Comparison of ENCODE assay signal across 13 cellular contexts in the genomic region with DNA sequence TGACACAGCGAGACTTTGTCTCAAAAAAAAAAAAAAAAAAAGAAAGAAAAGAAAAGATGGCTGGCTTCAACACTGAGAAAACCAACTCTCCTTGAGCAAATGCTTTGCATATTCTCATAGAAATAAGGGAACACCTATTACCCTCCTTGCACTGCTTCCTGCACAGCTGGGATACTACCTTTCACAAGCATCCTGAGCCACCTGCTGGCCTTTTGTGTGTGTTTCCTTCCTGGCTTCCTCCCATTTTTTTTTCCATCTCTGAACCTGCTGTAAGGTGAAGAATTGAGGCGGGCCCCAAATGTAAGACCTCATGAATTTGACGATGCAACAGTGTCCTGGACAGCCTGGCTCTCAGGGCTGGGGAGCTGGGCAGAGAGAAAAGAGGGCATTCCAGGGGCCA. TPM values are rescaled to one million over a fixed set of nuclear protein-coding genes. Genes with fewer than 3 reads are reported as not detected.
A peak's percentile ranks its signal among the peaks of the same experiment; 100 is the strongest.
DNase-seq lines count a peak whose midpoint lies in the region; ATAC-seq and TF ChIP-seq lines count a peak whose summit lies in the region.
"Had no signal": no experiment of that assay in that cellular context is flagged by ENCODE, and none has a peak within 500 bp of the region (broad histone marks: within the 10 kb centered on the region; RNA-seq: fewer than 3 reads in every experiment).

No MANE protein-coding gene starts in this region.

- WGBS in right cardiac atrium, result 87% methylated on average over 3 of the region's 3 CpGs

- TF ChIP-seq CTCF in left ventricle myocardium inferior (IDR thresholded peaks at IDR 0.05; ENCODE audit: borderline replicate concordance) (peak; percentile 22), glutamatergic neuron (IDR thresholded peaks at IDR 0.05; ENCODE audit: partially characterized antibody, unreplicated experiment) (no peak)
- TF ChIP-seq CTCF in CD8-positive, alpha-beta T cell (IDR thresholded peaks at IDR 0.05), result no peak

- H3K9me3 Mint-ChIP-seq in glutamatergic neuron (ENCODE audit: unreplicated experiment), result no peaks in the 10 kb centered on the region
- no peaks in the 10 kb centered on the region for H3K9me3 Mint-ChIP-seq in CD8-positive, alpha-beta T cell
- peaks cover 0 to 4% (median 0%) of the 10 kb centered on the region in 3 donors for H3K9me3 Mint-ChIP-seq in T-cell

- H3K27ac Mint-ChIP-seq in glutamatergic neuron (ENCODE audit: unreplicated experiment) (no peak overlapping the region), T-cell (no peak overlapping the region)
- no peak overlapping the region for H3K27ac Mint-ChIP-seq in CD8-positive, alpha-beta T cell
- H3K27ac Mint-ChIP-seq: activated naive CD4-positive, alpha-beta T cell treated with anti-CD3 and anti-CD28 coated beads, Interleukin-2, amount 50 U/mL, for 72 hours; CD4-positive, CD25-positive, alpha-beta regulatory T cell had no signal

- CTCF ChIA-PET in CD8-positive, alpha-beta T cell (lab: Charles Lee), result no interaction called here
- CTCF ChIA-PET in T-cell (lab: Charles Lee), result no interaction called here

- ATAC-seq in right cardiac atrium, result no peak
- ATAC-seq in CD8-positive, alpha-beta T cell, result no peak
- no peak for ATAC-seq in T-cell (replicated peaks in 1 of 4)

- H3K4me1 ChIP-seq in left ventricle myocardium inferior (no peaks in the 10 kb centered on the region), right cardiac atrium (ENCODE audit: control insufficient read depth, insufficient read depth, low read length) (no peaks in the 10 kb centered on the region)
- no peaks in the 10 kb centered on the region for H3K4me1 ChIP-seq in CD8-positive, alpha-beta T cell (ENCODE audit: insufficient read depth, low read length)
- H3K4me1 ChIP-seq: SJSA1 had no signal

- POLR2A ChIA-PET in CD8-positive, alpha-beta T cell (lab: Charles Lee), result no interaction called here
- POLR2A ChIA-PET in T-cell (lab: Charles Lee), result no interaction called here

- H3K4me3 ChIP-seq in left ventricle myocardium inferior (no peak overlapping the region), right cardiac atrium (ENCODE audit: low read length) (no peak overlapping the region)
- no peak overlapping the region for H3K4me3 ChIP-seq in CD8-positive, alpha-beta T cell (ENCODE audit: low read depth, low read length)
- H3K4me3 ChIP-seq: SJSA1 had no signal

- peaks cover 8% of the 10 kb centered on the region for H3K36me3 Mint-ChIP-seq in glutamatergic neuron (ENCODE audit: unreplicated experiment)
- peaks cover 5% of the 10 kb centered on the region for H3K36me3 Mint-ChIP-seq in CD8-positive, alpha-beta T cell
- peaks cover 4% of the 10 kb centered on the region for H3K36me3 Mint-ChIP-seq in T-cell
- H3K36me3 Mint-ChIP-seq: activated naive CD4-positive, alpha-beta T cell treated with anti-CD3 and anti-CD28 coated beads, Interleukin-2, amount 50 U/mL, for 72 hours; CD4-positive, CD25-positive, alpha-beta regulatory T cell had no signal

- DNase-seq in left ventricle myocardium inferior (no peak), right cardiac atrium (no peak), OCI-M1 (lab: John Stamatoyannopoulos, UW) (peak; percentile 3), glutamatergic neuron (no peak), T-cell (no peak), cortex of kidney (lab: John Stamatoyannopoulos, UW) (no peak)
- no peak for DNase-seq in CD8-positive, alpha-beta T cell
- no peak for DNase-seq in stimulated activated CD8-positive, alpha-beta memory T cell treated with anti-CD3 and anti-CD28 coated beads, Interleukin-4, amount 100 ng/mL, for 48 hours
- DNase-seq: activated CD4-positive, alpha-beta T cell treated with anti-CD3 and anti-CD28 coated beads, Interleukin-2, amount 50 U/mL, for 4 hours had no signal

- peaks cover 7% of the 10 kb centered on the region for H3K27me3 Mint-ChIP-seq in glutamatergic neuron (ENCODE audit: unreplicated experiment)
- H3K27me3 Mint-ChIP-seq in CD8-positive, alpha-beta T cell (ENCODE audit: low read depth), result peaks cover 1% of the 10 kb centered on the region
- H3K27me3 Mint-ChIP-seq in T-cell, result peaks cover 3 to 5% of the 10 kb centered on the region in 2 donors

- H3K27me3 ChIP-seq in left ventricle myocardium inferior (ENCODE audit: low read depth), result peaks cover 4% of the 10 kb centered on the region
- H3K27me3 ChIP-seq in right cardiac atrium (ENCODE audit: control insufficient read depth, insufficient read depth), result no peaks in the 10 kb centered on the region
- no peaks in the 10 kb centered on the region for H3K27me3 ChIP-seq in CD8-positive, alpha-beta T cell (ENCODE audit: insufficient read depth, low read length)
- H3K27me3 ChIP-seq: neutrophil had no signal

- peaks cover 7% of the 10 kb centered on the region for H3K4me1 Mint-ChIP-seq in glutamatergic neuron (ENCODE audit: low read depth, unreplicated experiment)
- H3K4me1 Mint-ChIP-seq in CD8-positive, alpha-beta T cell (ENCODE audit: low read depth), result no peaks in the 10 kb centered on the region
- H3K4me1 Mint-ChIP-seq in T-cell, result no peaks in the 10 kb centered on the region
- H3K4me1 Mint-ChIP-seq: CD4-positive, CD25-positive, alpha-beta regulatory T cell had no signal

- no peaks in the 10 kb centered on the region for H3K36me3 ChIP-seq in left ventricle myocardium inferior
- no peaks in the 10 kb centered on the region for H3K36me3 ChIP-seq in CD8-positive, alpha-beta T cell (ENCODE audit: insufficient read depth, low read length)
- H3K36me3 ChIP-seq: neutrophil, SJSA1 had no signal

- H3K4me3 Mint-ChIP-seq in glutamatergic neuron (ENCODE audit: unreplicated experiment) (peak overlapping the region; percentile 30), T-cell (no peak overlapping the region)
- H3K4me3 Mint-ChIP-seq in CD8-positive, alpha-beta T cell, result no peak overlapping the region
- H3K4me3 Mint-ChIP-seq: CD4-positive, CD25-positive, alpha-beta regulatory T cell had no signal

- H3K9me3 ChIP-seq in left ventricle myocardium inferior (replicated peaks), result no peaks in the 10 kb centered on the region
- H3K9me3 ChIP-seq in right cardiac atrium (ENCODE audit: control insufficient read depth, low read length), result no peaks in the 10 kb centered on the region
- no peaks in the 10 kb centered on the region for H3K9me3 ChIP-seq in CD8-positive, alpha-beta T cell (ENCODE audit: low read length)
- H3K9me3 ChIP-seq: neutrophil, SJSA1 had no signal

- H3K27ac ChIP-seq in left ventricle myocardium inferior (replicated peaks) (no peak overlapping the region), right cardiac atrium (ENCODE audit: low read length) (no peak overlapping the region)
- no peak overlapping the region for H3K27ac ChIP-seq in CD8-positive, alpha-beta T cell (ENCODE audit: low read depth, low read length)
- H3K27ac ChIP-seq: neutrophil, SJSA1 had no signal

- intact Hi-C loops in left ventricle myocardium inferior (cut with micrococcal nuclease), result no loop called here
- intact Hi-C loops in right cardiac atrium (cut with DNase I), result no loop called here
- intact Hi-C loops in CD8-positive, alpha-beta T cell (cut with DNase I, micrococcal nuclease), result no loop called here

RNA-seq across cellular contexts. Expression of a gene that starts 1.9 kb away (rescaled TPM):
- total RNA-seq in left ventricle myocardium inferior (not detected), right cardiac atrium (not detected), glutamatergic neuron (ENCODE audit: unreplicated experiment) (not detected), T-cell (not detected)
- not detected for polyA plus RNA-seq in right cardiac atrium
- total RNA-seq in CD8-positive, alpha-beta T cell, result not detected
- total RNA-seq: activated naive CD4-positive, alpha-beta T cell treated with anti-CD3 and anti-CD28 coated beads, Interleukin-2, amount 50 U/mL, for 72 hours; CD4-positive, CD25-positive, alpha-beta regulatory T cell; SJSA1 had no signal
- polyA plus RNA-seq: CD4-positive, CD25-positive, alpha-beta regulatory T cell had no signal

RNA-seq across cellular contexts. Expression of a gene that starts 56.3 kb away (rescaled TPM):
- total RNA-seq in left ventricle myocardium inferior (44.5 TPM), right cardiac atrium (10 to 100 TPM; 47.3 to 50.2 (median 48.4) TPM), glutamatergic neuron (ENCODE audit: unreplicated experiment) (87.6 TPM), T-cell (10 to 100 TPM; 35.8 to 49.4 (median 45.2) TPM)
- 35.2 TPM for polyA plus RNA-seq in right cardiac atrium
- total RNA-seq in CD8-positive, alpha-beta T cell, result 10 to 100 TPM; 42.8 to 46.5 TPM
